Comparison of ENCODE assay signal across 2 cellular contexts in the genomic region with DNA sequence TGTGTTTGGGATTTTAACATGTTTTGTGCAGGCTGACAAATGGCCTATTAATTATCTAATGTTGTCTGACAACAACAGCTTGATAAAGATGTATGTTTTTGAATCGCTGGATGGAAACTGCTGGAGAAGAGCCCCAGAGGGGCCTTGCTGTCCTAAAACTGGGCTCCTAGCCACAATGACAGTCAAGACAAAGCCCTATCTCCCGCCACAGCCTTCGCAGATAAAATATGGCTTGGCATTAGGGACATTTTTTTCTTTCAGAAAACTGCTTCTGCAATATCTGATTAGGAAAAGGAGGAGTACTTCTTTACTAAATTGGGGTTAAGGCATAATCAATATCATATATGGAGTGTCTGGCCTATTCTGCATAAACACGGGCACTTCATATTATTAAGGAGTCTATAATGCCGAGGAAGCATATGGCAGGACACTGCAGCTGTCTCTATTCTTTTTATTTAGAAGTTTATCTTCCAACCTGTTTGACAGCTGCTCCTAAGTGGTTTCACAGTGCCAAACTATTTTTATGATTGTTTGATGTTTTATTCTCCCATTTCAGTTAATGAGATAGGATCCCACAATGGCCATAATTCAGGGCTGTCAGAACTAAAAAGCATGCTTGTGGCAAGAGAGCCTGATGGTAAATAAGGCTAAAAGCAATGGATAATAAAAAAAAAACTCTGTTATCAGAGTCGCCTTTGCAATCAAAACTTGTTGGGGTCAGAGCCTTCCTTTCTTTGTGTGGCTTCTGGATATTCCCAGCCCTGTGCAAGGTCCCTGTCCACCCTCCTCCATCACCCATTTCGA.
TF ChIP-seq lines count a peak whose summit lies in the region.

No MANE protein-coding gene starts in this region.

TF ChIP-seq in SK-N-SH, 30 proteins besides CTCF, POLR2A, EP300 and RAD21:
- TF ChIP-seq, protein P1, sequence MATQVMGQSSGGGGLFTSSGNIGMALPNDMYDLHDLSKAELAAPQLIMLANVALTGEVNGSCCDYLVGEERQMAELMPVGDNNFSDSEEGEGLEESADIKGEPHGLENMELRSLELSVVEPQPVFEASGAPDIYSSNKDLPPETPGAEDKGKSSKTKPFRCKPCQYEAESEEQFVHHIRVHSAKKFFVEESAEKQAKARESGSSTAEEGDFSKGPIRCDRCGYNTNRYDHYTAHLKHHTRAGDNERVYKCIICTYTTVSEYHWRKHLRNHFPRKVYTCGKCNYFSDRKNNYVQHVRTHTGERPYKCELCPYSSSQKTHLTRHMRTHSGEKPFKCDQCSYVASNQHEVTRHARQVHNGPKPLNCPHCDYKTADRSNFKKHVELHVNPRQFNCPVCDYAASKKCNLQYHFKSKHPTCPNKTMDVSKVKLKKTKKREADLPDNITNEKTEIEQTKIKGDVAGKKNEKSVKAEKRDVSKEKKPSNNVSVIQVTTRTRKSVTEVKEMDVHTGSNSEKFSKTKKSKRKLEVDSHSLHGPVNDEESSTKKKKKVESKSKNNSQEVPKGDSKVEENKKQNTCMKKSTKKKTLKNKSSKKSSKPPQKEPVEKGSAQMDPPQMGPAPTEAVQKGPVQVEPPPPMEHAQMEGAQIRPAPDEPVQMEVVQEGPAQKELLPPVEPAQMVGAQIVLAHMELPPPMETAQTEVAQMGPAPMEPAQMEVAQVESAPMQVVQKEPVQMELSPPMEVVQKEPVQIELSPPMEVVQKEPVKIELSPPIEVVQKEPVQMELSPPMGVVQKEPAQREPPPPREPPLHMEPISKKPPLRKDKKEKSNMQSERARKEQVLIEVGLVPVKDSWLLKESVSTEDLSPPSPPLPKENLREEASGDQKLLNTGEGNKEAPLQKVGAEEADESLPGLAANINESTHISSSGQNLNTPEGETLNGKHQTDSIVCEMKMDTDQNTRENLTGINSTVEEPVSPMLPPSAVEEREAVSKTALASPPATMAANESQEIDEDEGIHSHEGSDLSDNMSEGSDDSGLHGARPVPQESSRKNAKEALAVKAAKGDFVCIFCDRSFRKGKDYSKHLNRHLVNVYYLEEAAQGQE (IDR thresholded peaks at IDR 0.05; ENCODE audit: low read depth, low read length): no peak
- TF ChIP-seq CHD2 (IDR thresholded peaks at IDR 0.05; ENCODE audit: low read length, partially characterized antibody) (peak; percentile 25), MXI1 (IDR thresholded peaks at IDR 0.05; ENCODE audit: low read depth, low read length) (no peak), GATA2 (CRISPR knock-in tag; IDR thresholded peaks at IDR 0.05) (peak; percentile 63), FOXJ3 (CRISPR knock-in tag; IDR thresholded peaks at IDR 0.05) (peak; percentile 76), NRF1 (IDR thresholded peaks at IDR 0.05; ENCODE audit: low read depth, low read length) (no peak), RCOR1 (IDR thresholded peaks at IDR 0.05; ENCODE audit: low read length) (peak; percentile 86)

TF ChIP-seq in SK-N-SH treated with all-trans-retinoic acid at 6 μM for 48 hours, 23 proteins besides CTCF, POLR2A, EP300 and RAD21 (continued from another document):
- TF ChIP-seq, protein P2, sequence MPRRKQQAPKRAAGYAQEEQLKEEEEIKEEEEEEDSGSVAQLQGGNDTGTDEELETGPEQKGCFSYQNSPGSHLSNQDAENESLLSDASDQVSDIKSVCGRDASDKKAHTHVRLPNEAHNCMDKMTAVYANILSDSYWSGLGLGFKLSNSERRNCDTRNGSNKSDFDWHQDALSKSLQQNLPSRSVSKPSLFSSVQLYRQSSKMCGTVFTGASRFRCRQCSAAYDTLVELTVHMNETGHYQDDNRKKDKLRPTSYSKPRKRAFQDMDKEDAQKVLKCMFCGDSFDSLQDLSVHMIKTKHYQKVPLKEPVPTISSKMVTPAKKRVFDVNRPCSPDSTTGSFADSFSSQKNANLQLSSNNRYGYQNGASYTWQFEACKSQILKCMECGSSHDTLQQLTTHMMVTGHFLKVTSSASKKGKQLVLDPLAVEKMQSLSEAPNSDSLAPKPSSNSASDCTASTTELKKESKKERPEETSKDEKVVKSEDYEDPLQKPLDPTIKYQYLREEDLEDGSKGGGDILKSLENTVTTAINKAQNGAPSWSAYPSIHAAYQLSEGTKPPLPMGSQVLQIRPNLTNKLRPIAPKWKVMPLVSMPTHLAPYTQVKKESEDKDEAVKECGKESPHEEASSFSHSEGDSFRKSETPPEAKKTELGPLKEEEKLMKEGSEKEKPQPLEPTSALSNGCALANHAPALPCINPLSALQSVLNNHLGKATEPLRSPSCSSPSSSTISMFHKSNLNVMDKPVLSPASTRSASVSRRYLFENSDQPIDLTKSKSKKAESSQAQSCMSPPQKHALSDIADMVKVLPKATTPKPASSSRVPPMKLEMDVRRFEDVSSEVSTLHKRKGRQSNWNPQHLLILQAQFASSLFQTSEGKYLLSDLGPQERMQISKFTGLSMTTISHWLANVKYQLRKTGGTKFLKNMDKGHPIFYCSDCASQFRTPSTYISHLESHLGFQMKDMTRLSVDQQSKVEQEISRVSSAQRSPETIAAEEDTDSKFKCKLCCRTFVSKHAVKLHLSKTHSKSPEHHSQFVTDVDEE (CRISPR knock-in tag; IDR thresholded peaks at IDR 0.05): no peak
- TF ChIP-seq SNAI2 (CRISPR knock-in tag; IDR thresholded peaks at IDR 0.05) (no peak), GLIS3 (CRISPR knock-in tag; IDR thresholded peaks at IDR 0.05) (no peak), ZNF565 (CRISPR knock-in tag; conservative IDR thresholded peaks at IDR 0.05; ENCODE audit: low read depth) (no peak), CREB5 (CRISPR knock-in tag; IDR thresholded peaks at IDR 0.05; ENCODE audit: low read depth) (no peak), BACH2 (CRISPR knock-in tag; IDR thresholded peaks at IDR 0.05; ENCODE audit: borderline replicate concordance) (no peak), TCF4 (CRISPR knock-in tag; IDR thresholded peaks at IDR 0.05; ENCODE audit: borderline replicate concordance) (no peak), ZNF70 (CRISPR knock-in tag; IDR thresholded peaks at IDR 0.05) (no peak), CSRNP3 (CRISPR knock-in tag; IDR thresholded peaks at IDR 0.05) (no peak), TOX (CRISPR knock-in tag; IDR thresholded peaks at IDR 0.05; ENCODE audit: borderline replicate concordance) (no peak)
- TF ChIP-seq, protein P3, sequence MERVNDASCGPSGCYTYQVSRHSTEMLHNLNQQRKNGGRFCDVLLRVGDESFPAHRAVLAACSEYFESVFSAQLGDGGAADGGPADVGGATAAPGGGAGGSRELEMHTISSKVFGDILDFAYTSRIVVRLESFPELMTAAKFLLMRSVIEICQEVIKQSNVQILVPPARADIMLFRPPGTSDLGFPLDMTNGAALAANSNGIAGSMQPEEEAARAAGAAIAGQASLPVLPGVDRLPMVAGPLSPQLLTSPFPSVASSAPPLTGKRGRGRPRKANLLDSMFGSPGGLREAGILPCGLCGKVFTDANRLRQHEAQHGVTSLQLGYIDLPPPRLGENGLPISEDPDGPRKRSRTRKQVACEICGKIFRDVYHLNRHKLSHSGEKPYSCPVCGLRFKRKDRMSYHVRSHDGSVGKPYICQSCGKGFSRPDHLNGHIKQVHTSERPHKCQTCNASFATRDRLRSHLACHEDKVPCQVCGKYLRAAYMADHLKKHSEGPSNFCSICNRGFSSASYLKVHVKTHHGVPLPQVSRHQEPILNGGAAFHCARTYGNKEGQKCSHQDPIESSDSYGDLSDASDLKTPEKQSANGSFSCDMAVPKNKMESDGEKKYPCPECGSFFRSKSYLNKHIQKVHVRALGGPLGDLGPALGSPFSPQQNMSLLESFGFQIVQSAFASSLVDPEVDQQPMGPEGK (CRISPR knock-in tag; IDR thresholded peaks at IDR 0.05; ENCODE audit: borderline replicate concordance): no peak
- TF ChIP-seq, protein P4, sequence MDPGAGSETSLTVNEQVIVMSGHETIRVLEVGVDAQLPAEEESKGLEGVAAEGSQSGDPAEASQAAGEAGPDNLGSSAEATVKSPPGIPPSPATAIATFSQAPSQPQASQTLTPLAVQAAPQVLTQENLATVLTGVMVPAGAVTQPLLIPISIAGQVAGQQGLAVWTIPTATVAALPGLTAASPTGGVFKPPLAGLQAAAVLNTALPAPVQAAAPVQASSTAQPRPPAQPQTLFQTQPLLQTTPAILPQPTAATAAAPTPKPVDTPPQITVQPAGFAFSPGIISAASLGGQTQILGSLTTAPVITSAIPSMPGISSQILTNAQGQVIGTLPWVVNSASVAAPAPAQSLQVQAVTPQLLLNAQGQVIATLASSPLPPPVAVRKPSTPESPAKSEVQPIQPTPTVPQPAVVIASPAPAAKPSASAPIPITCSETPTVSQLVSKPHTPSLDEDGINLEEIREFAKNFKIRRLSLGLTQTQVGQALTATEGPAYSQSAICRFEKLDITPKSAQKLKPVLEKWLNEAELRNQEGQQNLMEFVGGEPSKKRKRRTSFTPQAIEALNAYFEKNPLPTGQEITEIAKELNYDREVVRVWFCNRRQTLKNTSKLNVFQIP (CRISPR knock-in tag; IDR thresholded peaks at IDR 0.05; ENCODE audit: borderline replicate concordance, low read depth): no peak
TF ChIP-seq in SK-N-SH treated with all-trans-retinoic acid at 6 μM for 48 hours: peak in this region for 0.
